Comparison of ENCODE assay signal across 23 cellular contexts in genomic region chr3:103787164-103787871, GRCh38.
"Had no signal": no experiment of that assay in that cellular context is flagged by ENCODE, and none has a peak within 500 bp of the region (broad histone marks: within the 10 kb centered on the region; RNA-seq: fewer than 3 reads in every experiment).

No MANE protein-coding gene starts in this region.

- H3K27me3 ChIP-seq: adrenal gland, breast epithelium, Peyer's patch had no signal

- H3K4me1 ChIP-seq: adrenal gland, breast epithelium, Peyer's patch had no signal

- DNase-seq: activated CD4-positive, alpha-beta T cell treated with anti-CD3 and anti-CD28 coated beads for 4 hours; activated CD8-positive, alpha-beta memory T cell treated with anti-CD3 and anti-CD28 coated beads, Interleukin-2, amount 50 U/mL, for 4 hours; activated CD8-positive, alpha-beta T cell treated with anti-CD3 and anti-CD28 coated beads for 36 hours; activated gamma-delta T cell treated with Interleukin-2 at 50 U/mL for 16 hours; activated naive CD4-positive, alpha-beta T cell treated with anti-CD3 and anti-CD28 coated beads, Interleukin-2, amount 50 U/mL, for 16 hours; activated naive CD8-positive, alpha-beta T cell treated with anti-CD3 and anti-CD28 coated beads, Interleukin-2, amount 10 ng/mL, durations not matched to agents 7 days and 5 days; activated T-cell treated with anti-CD3 and anti-CD28 coated beads, Interleukin-2, amount 50 U/mL, for 72 hours; adrenal gland; anterior cingulate cortex; NCI-H1092; NCI-H1417; NCI-H187; NCI-H2081; NCI-H510A treated with DMSO at 0.1 percent for 48 hours; NCI-H69; NK-92 treated with Interleukin-12 subunit alpha and Interleukin-12 subunit beta, amount 100 ng/mL, for 24 hours; OCI-M1; Peyer's patch; SHP77 treated with DMSO at 0.1 percent for 48 hours had no signal

- H3K36me3 ChIP-seq: adrenal gland, breast epithelium, Peyer's patch had no signal

- H3K9ac ChIP-seq: KMS-11 had no signal

- H3K27ac ChIP-seq: adrenal gland, breast epithelium, KMS-11, Peyer's patch, RWPE1 had no signal

- H3K9me3 ChIP-seq: adrenal gland, breast epithelium, Peyer's patch had no signal

- ATAC-seq: activated CD4-positive, CD25-positive, alpha-beta regulatory T cell treated with anti-CD3 and anti-CD28 coated beads, Interleukin-2, amount 50 U/mL, for 24 hours; activated CD8-positive, alpha-beta T cell treated with anti-CD3 and anti-CD28 coated beads for 36 hours; activated T-cell treated with anti-CD3 and anti-CD28 coated beads, Interleukin-2, amount 50 U/mL, for 72 hours had no signal

- H3K4me3 ChIP-seq: adrenal gland, breast epithelium, Peyer's patch had no signal
